Comparison of ENCODE assay signal across 8 cellular contexts in genomic region chr10:31929986-31930675, GRCh38. TPM values are rescaled to one million over a fixed set of nuclear protein-coding genes. Genes with fewer than 3 reads are reported as not detected.
A peak's percentile ranks its signal among the peaks of the same experiment; 100 is the strongest.
DNase-seq lines count a peak whose midpoint lies in the region; ATAC-seq and TF ChIP-seq lines count a peak whose summit lies in the region.

No MANE protein-coding gene starts in this region.

- H3K4me1 ChIP-seq in gastrocnemius medialis = peaks cover 25 to 33% of the 10 kb centered on the region in 2 donors

- intact Hi-C loops in gastrocnemius medialis (cut with DNase I; ENCODE audit: low total_unique reads) = loop anchor here (5.0 to 10.0 kb wide), 4 partner anchors 68 to 895 kb away; partner anchors contain the start of gene ZNF438

- no peaks in the 10 kb centered on the region for H3K9me3 ChIP-seq in WERI-Rb-1 (ENCODE audit: severe bottlenecking)
- no peaks in the 10 kb centered on the region for H3K9me3 ChIP-seq in gastrocnemius medialis

- H3K4me3 ChIP-seq in WERI-Rb-1 (ENCODE audit: low read depth, low read length) = peak overlapping the region; percentile 60
- H3K4me3 ChIP-seq in fibroblast of pulmonary artery (replicated peaks; ENCODE audit: low read depth, low read length) = peak overlapping the region; percentile 79
- H3K4me3 ChIP-seq in gastrocnemius medialis = peak overlapping the region; percentile 88 to 98 (median 90)

- H3K36me3 ChIP-seq in WERI-Rb-1 (no peaks in the 10 kb centered on the region), gastrocnemius medialis (no peaks in the 10 kb centered on the region)

- in situ Hi-C loops in gastrocnemius medialis (cut with MboI; ENCODE audit: low sequenced_read_pairs in 4 of 4) = loop anchor here in 1 of 4 donors (10.0 kb wide), 1 partner anchor 55 kb away; no protein-coding TSS in a partner anchor

- no peaks in the 10 kb centered on the region for H3K27me3 ChIP-seq in WERI-Rb-1 (ENCODE audit: insufficient read depth, low read depth, severe bottlenecking)
- H3K27me3 ChIP-seq in gastrocnemius medialis = no peaks in the 10 kb centered on the region

- TF ChIP-seq POLR2A in gastrocnemius medialis (IDR thresholded peaks at IDR 0.05) = no peak

- DNase-seq in stimulated activated CD8-positive, alpha-beta memory T cell treated with anti-CD3 and anti-CD28 coated beads, Interleukin-12 subunit alpha, Interleukin-12 subunit beta, amount 100 ng/mL, for 1 hour (ENCODE audit: low read depth) = peak; percentile 12
- DNase-seq in stimulated activated CD8-positive, alpha-beta memory T cell treated with anti-CD3 and anti-CD28 coated beads, Interleukin-4, amount 100 ng/mL, for 48 hours = no peak
- DNase-seq in WERI-Rb-1 (peak; percentile 21), fibroblast of pulmonary artery (ENCODE audit: low read depth) (peak; percentile 20), gastrocnemius medialis (no peak), mucosa of gallbladder (ENCODE audit: low spot score) (no peak), NCI-H2196 treated with DMSO at 0.1 percent for 48 hours (lab: John Stamatoyannopoulos, UW; ENCODE audit: unreplicated experiment) (no peak)

- no peak overlapping the region for H3K27ac ChIP-seq in WERI-Rb-1
- peak overlapping the region; percentile 98 for H3K27ac ChIP-seq in gastrocnemius medialis

- TF ChIP-seq CTCF in WERI-Rb-1 (IDR thresholded peaks at IDR 0.05; ENCODE audit: low read depth, low read length) (no peak), fibroblast of pulmonary artery (IDR thresholded peaks at IDR 0.05; ENCODE audit: low read length, missing control alignments) (no peak), gastrocnemius medialis (IDR thresholded peaks at IDR 0.05 in 4 of 5, conservative IDR thresholded peaks at IDR 0.05 in 1 of 5) (no peak)

- ATAC-seq in HG03469 (IDR thresholded peaks at IDR 0.05; ENCODE audit: unreplicated experiment) = peak; percentile 35
- no peak for ATAC-seq in gastrocnemius medialis

RNA-seq across cellular contexts. Expression of gene ARHGAP12, which starts 1.5 kb away (rescaled TPM):
- 10 to 100 TPM; 17.0 to 34.3 (median 21.6) TPM for total RNA-seq in gastrocnemius medialis
- 43.0 TPM for total RNA-seq in mucosa of gallbladder

Comparison
In these comparisons a context has a peak if more than half of its experiments do, and no peak if none do; other contexts are left out.
1. DNase-seq: peak in stimulated activated CD8-positive, alpha-beta memory T cell treated with anti-CD3 and anti-CD28 coated beads, Interleukin-12 subunit alpha, Interleukin-12 subunit beta, amount 100 ng/mL, for 1 hour (single experiment), WERI-Rb-1 (single experiment) and fibroblast of pulmonary artery (single experiment); none in stimulated activated CD8-positive, alpha-beta memory T cell treated with anti-CD3 and anti-CD28 coated beads, Interleukin-4, amount 100 ng/mL, for 48 hours (single experiment), gastrocnemius medialis (0 of 2), mucosa of gallbladder (single experiment) and NCI-H2196 treated with DMSO at 0.1 percent for 48 hours (single experiment).
2. Peak in every context shown above with its lines, with median percentiles within 50 percentile points of each other: H3K4me3 ChIP-seq.